17 cellular contexts compared by ENCODE assay signal in genomic region chr1:219277304-219277840, GRCh38.
"Had no signal": no experiment of that assay in that cellular context is flagged by ENCODE, and none has a peak within 500 bp of the region (broad histone marks: within the 10 kb centered on the region; RNA-seq: fewer than 3 reads in every experiment).

No MANE protein-coding gene starts in this region.

- FAIRE-seq: keratinocyte had no signal

- H3K36me3 ChIP-seq: gastroesophageal sphincter, left lung, transverse colon, vagina had no signal

- H3K4me1 ChIP-seq: gastroesophageal sphincter, left lung had no signal

- H3K27ac ChIP-seq: gastroesophageal sphincter, heart right ventricle, left lung, transverse colon, vagina had no signal

- H3K27me3 ChIP-seq: gastroesophageal sphincter, heart right ventricle, left lung, transverse colon, vagina had no signal

- H3K4me3 ChIP-seq: gastroesophageal sphincter, heart right ventricle, left lung, transverse colon, vagina had no signal

- ATAC-seq: gastroesophageal sphincter; heart right ventricle; left lung; naive thymus-derived CD8-positive, alpha-beta T cell; stimulated activated naive B cell treated with anti-CD40 and anti-IgM and Interleukin-4, amounts not matched to agents 10 μg/mL and 1 μg/mL and 100 μg/mL, for 72 hours had no signal

- DNase-seq: activated CD4-positive, alpha-beta T cell treated with anti-CD3 and anti-CD28 coated beads, Interleukin-2, amount 10 ng/mL, durations not matched to agents 24 days and 14 days; activated CD4-positive, CD25-positive, alpha-beta regulatory T cell; activated CD8-positive, alpha-beta memory T cell treated with anti-CD3 and anti-CD28 coated beads, Interleukin-2, amount 50 U/mL, for 48 hours; activated naive CD8-positive, alpha-beta T cell treated with anti-CD3 and anti-CD28 coated beads for 36 hours; effector CD8-positive, alpha-beta T cell; heart right ventricle; left lung; mammary epithelial cell; naive thymus-derived CD8-positive, alpha-beta T cell; occipital lobe; stimulated activated CD4-positive, alpha-beta T cell treated with anti-CD3 and anti-CD28 coated beads, Interleukin-2, amount 100 ng/mL, for 48 hours; stimulated activated naive B cell treated with anti-CD40 and anti-IgM and Interleukin-4, amounts not matched to agents 10 μg/mL and 1 μg/mL and 100 μg/mL, for 72 hours; substantia nigra; transverse colon had no signal

- H3K9me3 ChIP-seq: gastroesophageal sphincter, heart right ventricle, left lung, transverse colon, vagina had no signal
